In genomic region chr17:2707721-2708584, GRCh38 we compare ENCODE assay signal across 1 cellular context.
TF ChIP-seq lines count a peak whose summit lies in the region.

No MANE protein-coding gene starts in this region.

TF ChIP-seq in HepG2, 621 proteins besides CTCF, POLR2A, EP300 and RAD21 (continued from another document):
- TF ChIP-seq ZNF318 (CRISPR knock-in tag; IDR thresholded peaks at IDR 0.05) (no peak), AGO2 (optimal IDR thresholded peaks at IDR 0.05; ENCODE audit: low read depth, low read length) (peak; percentile 3), ZNF644 (CRISPR knock-in tag; IDR thresholded peaks at IDR 0.05; ENCODE audit: low read depth) (no peak), HNRNPL (IDR thresholded peaks at IDR 0.05; ENCODE audit: low read depth, low read length) (peak; percentile 86), ZFP1 (CRISPR knock-in tag; IDR thresholded peaks at IDR 0.05) (no peak), NKX3-1 (CRISPR knock-in tag; IDR thresholded peaks at IDR 0.05) (no peak), HDAC1 (CRISPR knock-in tag; IDR thresholded peaks at IDR 0.05) (peak; percentile 38; the same call in 1 of the 2 replicates)
- TF ChIP-seq, protein P1, sequence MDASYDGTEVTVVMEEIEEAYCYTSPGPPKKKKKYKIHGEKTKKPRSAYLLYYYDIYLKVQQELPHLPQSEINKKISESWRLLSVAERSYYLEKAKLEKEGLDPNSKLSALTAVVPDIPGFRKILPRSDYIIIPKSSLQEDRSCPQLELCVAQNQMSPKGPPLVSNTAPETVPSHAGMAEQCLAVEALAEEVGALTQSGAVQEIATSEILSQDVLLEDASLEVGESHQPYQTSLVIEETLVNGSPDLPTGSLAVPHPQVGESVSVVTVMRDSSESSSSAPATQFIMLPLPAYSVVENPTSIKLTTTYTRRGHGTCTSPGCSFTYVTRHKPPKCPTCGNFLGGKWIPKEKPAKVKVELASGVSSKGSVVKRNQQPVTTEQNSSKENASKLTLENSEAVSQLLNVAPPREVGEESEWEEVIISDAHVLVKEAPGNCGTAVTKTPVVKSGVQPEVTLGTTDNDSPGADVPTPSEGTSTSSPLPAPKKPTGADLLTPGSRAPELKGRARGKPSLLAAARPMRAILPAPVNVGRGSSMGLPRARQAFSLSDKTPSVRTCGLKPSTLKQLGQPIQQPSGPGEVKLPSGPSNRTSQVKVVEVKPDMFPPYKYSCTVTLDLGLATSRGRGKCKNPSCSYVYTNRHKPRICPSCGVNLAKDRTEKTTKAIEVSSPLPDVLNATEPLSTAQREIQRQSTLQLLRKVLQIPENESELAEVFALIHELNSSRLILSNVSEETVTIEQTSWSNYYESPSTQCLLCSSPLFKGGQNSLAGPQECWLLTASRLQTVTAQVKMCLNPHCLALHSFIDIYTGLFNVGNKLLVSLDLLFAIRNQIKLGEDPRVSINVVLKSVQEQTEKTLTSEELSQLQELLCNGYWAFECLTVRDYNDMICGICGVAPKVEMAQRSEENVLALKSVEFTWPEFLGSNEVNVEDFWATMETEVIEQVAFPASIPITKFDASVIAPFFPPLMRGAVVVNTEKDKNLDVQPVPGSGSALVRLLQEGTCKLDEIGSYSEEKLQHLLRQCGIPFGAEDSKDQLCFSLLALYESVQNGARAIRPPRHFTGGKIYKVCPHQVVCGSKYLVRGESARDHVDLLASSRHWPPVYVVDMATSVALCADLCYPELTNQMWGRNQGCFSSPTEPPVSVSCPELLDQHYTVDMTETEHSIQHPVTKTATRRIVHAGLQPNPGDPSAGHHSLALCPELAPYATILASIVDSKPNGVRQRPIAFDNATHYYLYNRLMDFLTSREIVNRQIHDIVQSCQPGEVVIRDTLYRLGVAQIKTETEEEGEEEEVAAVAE (CRISPR knock-in tag; IDR thresholded peaks at IDR 0.05; ENCODE audit: borderline replicate concordance), result no peak
